In genomic region chr20:50136822-50137599, GRCh38 we compare ENCODE assay signal across 12 cellular contexts. TPM values are rescaled to one million over a fixed set of nuclear protein-coding genes. Genes with fewer than 3 reads are reported as not detected.
DNase-seq lines count a peak whose midpoint lies in the region; ATAC-seq, FAIRE-seq and TF ChIP-seq lines count a peak whose summit lies in the region.
"Had no signal": no experiment of that assay in that cellular context is flagged by ENCODE, and none has a peak within 500 bp of the region (broad histone marks: within the 10 kb centered on the region; RNA-seq: fewer than 3 reads in every experiment).

No MANE protein-coding gene starts in this region.

- no CpG with 5 or more reads among the region's 15 CpGs for WGBS in mesendoderm (ENCODE audit: extremely low coverage, insufficient coverage, low lambda C conversion rate)

- peaks cover 2% of the 10 kb centered on the region for H3K36me3 Mint-ChIP-seq in natural killer cell treated with Interleukin-12 subunit alpha and Interleukin-12 subunit beta and Interleukin-15 and Interleukin-18, amount 100 ng/mL, for 72 hours

- H3K4me2 ChIP-seq in mesendoderm (ENCODE audit: low read length): no peak overlapping the region

- no peak for TF ChIP-seq CTCF in bronchial epithelial cell (IDR thresholded peaks at IDR 0.05; ENCODE audit: insufficient read depth, low read length, severe bottlenecking)

- no peak overlapping the region for H3K4me3 Mint-ChIP-seq in natural killer cell treated with Interleukin-12 subunit alpha and Interleukin-12 subunit beta and Interleukin-15 and Interleukin-18, amount 100 ng/mL, for 72 hours

- peaks cover 2 to 25% of the 10 kb centered on the region in 2 donors for H3K4me1 Mint-ChIP-seq in natural killer cell treated with Interleukin-12 subunit alpha and Interleukin-12 subunit beta and Interleukin-15 and Interleukin-18, amount 100 ng/mL, for 72 hours (ENCODE audit: low read depth in 2 of 2)

- H3K79me2 ChIP-seq in mesendoderm (ENCODE audit: control insufficient read depth, insufficient read depth, low read length): peaks cover 18% of the 10 kb centered on the region

- peak overlapping the region; percentile 18 to 79 for H3K27ac Mint-ChIP-seq in natural killer cell treated with Interleukin-12 subunit alpha and Interleukin-12 subunit beta and Interleukin-15 and Interleukin-18, amount 100 ng/mL, for 72 hours

- no peak overlapping the region for H3K23ac ChIP-seq in mesendoderm (ENCODE audit: low read length)

- H3K27me3 ChIP-seq in bronchial epithelial cell (ENCODE audit: control insufficient read depth, insufficient read depth, low read length) (no peaks in the 10 kb centered on the region), mesendoderm (ENCODE audit: insufficient read depth, low read length, poor library complexity) (no peaks in the 10 kb centered on the region)

- no peak overlapping the region for H3K18ac ChIP-seq in mesendoderm (ENCODE audit: low read length)

- DNase-seq in A172 (ENCODE audit: low spot score) (peak; percentile 66), HS-5 (ENCODE audit: low read depth) (peak; percentile 90), bronchial epithelial cell (ENCODE audit: low read depth) (peak; percentile 81), NAMALWA (ENCODE audit: low spot score) (no peak), NCI-H1417 (lab: John Stamatoyannopoulos, UW) (no peak), mesendoderm (no peak)
- no peak for DNase-seq in natural killer cell treated with Interleukin-12 subunit alpha and Interleukin-12 subunit beta and Interleukin-15 and Interleukin-18, amount 100 ng/mL, for 72 hours (ENCODE audit: low spot score)
- DNase-seq: COR-L47, H7, T-helper 1 cell had no signal

- no peak overlapping the region for H3K27ac ChIP-seq in mesendoderm (ENCODE audit: low read depth, low read length)

- H3K4me1 ChIP-seq in mesendoderm (ENCODE audit: control insufficient read depth, low read depth, low read length): no peaks in the 10 kb centered on the region

- peaks cover 27% of the 10 kb centered on the region for H3K79me1 ChIP-seq in mesendoderm (ENCODE audit: low read length)

- peak; percentile 30 to 43 for ATAC-seq in natural killer cell treated with Interleukin-12 subunit alpha and Interleukin-12 subunit beta and Interleukin-15 and Interleukin-18, amount 100 ng/mL, for 72 hours
- no peak for ATAC-seq in GM19452 (IDR thresholded peaks at IDR 0.05; ENCODE audit: unreplicated experiment)

- FAIRE-seq in bronchial epithelial cell (lab: Jason Lieb, UNC): no peak
- FAIRE-seq: GM18507 had no signal

- no peak overlapping the region for H2AK5ac ChIP-seq in mesendoderm (ENCODE audit: low read length)

- H3K4ac ChIP-seq in mesendoderm (ENCODE audit: low read depth, low read length): no peak overlapping the region

- no peak overlapping the region for H4K5ac ChIP-seq in mesendoderm (ENCODE audit: low read length)

- H3K9me3 Mint-ChIP-seq in natural killer cell treated with Interleukin-12 subunit alpha and Interleukin-12 subunit beta and Interleukin-15 and Interleukin-18, amount 100 ng/mL, for 72 hours: no peaks in the 10 kb centered on the region

- no peak overlapping the region for H4K8ac ChIP-seq in mesendoderm (ENCODE audit: low read depth, low read length)

- no peak overlapping the region for H3K4me3 ChIP-seq in bronchial epithelial cell (ENCODE audit: low read depth, low read length)
- no peak overlapping the region for H3K4me3 ChIP-seq in mesendoderm (ENCODE audit: low read length)

- no peak overlapping the region for H3K9ac ChIP-seq in mesendoderm (ENCODE audit: low read length)

- no peak overlapping the region for H2BK15ac ChIP-seq in mesendoderm (replicated peaks; ENCODE audit: low read depth)

- H3K27me3 Mint-ChIP-seq in natural killer cell treated with Interleukin-12 subunit alpha and Interleukin-12 subunit beta and Interleukin-15 and Interleukin-18, amount 100 ng/mL, for 72 hours: no peaks in the 10 kb centered on the region

- peaks cover 39% of the 10 kb centered on the region for H3K36me3 ChIP-seq in bronchial epithelial cell (ENCODE audit: control insufficient read depth, insufficient read depth, low read length)
- H3K36me3 ChIP-seq in mesendoderm (ENCODE audit: control insufficient read depth, insufficient read depth, low read length): peaks cover 8% of the 10 kb centered on the region

- no peak overlapping the region for H3K56ac ChIP-seq in mesendoderm (ENCODE audit: low read length)

- H2BK5ac ChIP-seq in mesendoderm (ENCODE audit: low read length): no peak overlapping the region

- no peak overlapping the region for H2BK120ac ChIP-seq in mesendoderm (ENCODE audit: low read depth, low read length)

RNA-seq across cellular contexts. Expression of gene PEDS1, which starts 16.5 kb away (rescaled TPM):
- total RNA-seq in A172 (2014; rRNA removed; shearing (Covaris generic)): 46.3 and 48.7 TPM in 2 replicates
- total RNA-seq in bronchial epithelial cell: 9.7 and 16.9 TPM in 2 replicates
- 10 to 100 TPM; 31.2 to 33.8 TPM for total RNA-seq in natural killer cell treated with Interleukin-12 subunit alpha and Interleukin-12 subunit beta and Interleukin-15 and Interleukin-18, amount 100 ng/mL, for 72 hours
- polyA plus RNA-seq in mesendoderm (2013, experiment 1 of 2): 59.8 TPM
- 57.8 TPM for polyA plus RNA-seq in mesendoderm (2013, experiment 2 of 2)

RNA-seq across cellular contexts. Expression of gene UBE2V1, which starts 24.1 kb away (rescaled TPM):
- total RNA-seq in A172 (2014; rRNA removed; shearing (Covaris generic)): 58.9 and 59.1 TPM in 2 replicates
- total RNA-seq in bronchial epithelial cell: 18.4 and 30.2 TPM in 2 replicates
- 100 to 1,000 TPM; 198 to 240 TPM for total RNA-seq in natural killer cell treated with Interleukin-12 subunit alpha and Interleukin-12 subunit beta and Interleukin-15 and Interleukin-18, amount 100 ng/mL, for 72 hours
- 280 TPM for polyA plus RNA-seq in mesendoderm (2013, experiment 1 of 2)
- polyA plus RNA-seq in mesendoderm (2013, experiment 2 of 2): 273 TPM

RNA-seq across cellular contexts. Expression of gene CEBPB, which starts 53.6 kb away (rescaled TPM):
- 26.8 and 31.5 TPM in 2 replicates for total RNA-seq in A172 (2014; rRNA removed; shearing (Covaris generic))
- total RNA-seq in bronchial epithelial cell: 71.3 and 118 TPM in 2 replicates
- total RNA-seq in natural killer cell treated with Interleukin-12 subunit alpha and Interleukin-12 subunit beta and Interleukin-15 and Interleukin-18, amount 100 ng/mL, for 72 hours: 100 to 1,000 TPM; 153 to 167 TPM
- polyA plus RNA-seq in mesendoderm (2013, experiment 1 of 2): 22.5 TPM
- polyA plus RNA-seq in mesendoderm (2013, experiment 2 of 2): 22.8 TPM

Comparison
In these comparisons a context has a peak if more than half of its experiments do, and no peak if none do; other contexts are left out.
1. DNase-seq: peak in A172 (single experiment), HS-5 (single experiment) and bronchial epithelial cell (single experiment); none in natural killer cell treated with Interleukin-12 subunit alpha and Interleukin-12 subunit beta and Interleukin-15 and Interleukin-18, amount 100 ng/mL, for 72 hours (single experiment), NAMALWA (single experiment), NCI-H1417 (0 of 3) and mesendoderm (single experiment).